1 cellular context compared by ENCODE assay signal in genomic region chr12:16674885-16675284, GRCh38.
TF ChIP-seq lines count a peak whose summit lies in the region.

No MANE protein-coding gene starts in this region.

TF ChIP-seq in SK-N-SH, 30 proteins besides CTCF, POLR2A, EP300 and RAD21 (continued from another document):
- TF ChIP-seq, protein P1, sequence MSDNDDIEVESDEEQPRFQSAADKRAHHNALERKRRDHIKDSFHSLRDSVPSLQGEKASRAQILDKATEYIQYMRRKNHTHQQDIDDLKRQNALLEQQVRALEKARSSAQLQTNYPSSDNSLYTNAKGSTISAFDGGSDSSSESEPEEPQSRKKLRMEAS (IDR thresholded peaks at IDR 0.05; ENCODE audit: low read depth): no peak
- TF ChIP-seq RXRA (IDR thresholded peaks at IDR 0.05; ENCODE audit: borderline replicate concordance, low read depth) (no peak), TCF12 (IDR thresholded peaks at IDR 0.05) (no peak), ELF1 (IDR thresholded peaks at IDR 0.05) (no peak)
